Comparison of ENCODE assay signal across 27 cellular contexts in genomic region chr6:161064915-161065314, GRCh38.
DNase-seq lines count a peak whose midpoint lies in the region; ATAC-seq, FAIRE-seq and TF ChIP-seq lines count a peak whose summit lies in the region.
"Had no signal": no experiment of that assay in that cellular context is flagged by ENCODE, and none has a peak within 500 bp of the region (broad histone marks: within the 10 kb centered on the region; RNA-seq: fewer than 3 reads in every experiment).

No MANE protein-coding gene starts in this region.

- no peak overlapping the region for H3K27ac ChIP-seq in HepG2 (ENCODE audit: extremely low read length, insufficient read depth, low read length)
- no peak overlapping the region for H3K27ac ChIP-seq in right lobe of liver
- H3K27ac ChIP-seq: ascending aorta, gastroesophageal sphincter, KMS-11, neutrophil, SJSA1 had no signal

- in situ Hi-C loops in HepG2 (cut with HindIII; ENCODE audit: extremely low pct_ligation_motif_present, low pct_unique_long_range_greater_than_20kb): no loop called here

- no peak overlapping the region for H3K4me2 ChIP-seq in HepG2 (ENCODE audit: low read depth, low read length)
- H3K4me2 ChIP-seq: KMS-11, smooth muscle cell had no signal

- no peaks in the 10 kb centered on the region for H3K79me2 ChIP-seq in HepG2 (ENCODE audit: insufficient read depth, low read length)

- TF ChIP-seq EP300 in HepG2 (IDR thresholded peaks at IDR 0.05; ENCODE audit: low read depth in 2 of 2, low read length in 2 of 2): no peak
- TF ChIP-seq EP300 in HepG2 (CRISPR knock-in tag; IDR thresholded peaks at IDR 0.05; ENCODE audit: borderline replicate concordance): no peak

- H2AFZ ChIP-seq in HepG2 (ENCODE audit: low read length): no peak overlapping the region

- no TSS peak for BruUV-seq in HepG2 (replicated peaks; lab: Mats Ljungman, UMichigan)

- TF ChIP-seq RAD21 in HepG2 (CRISPR knock-in tag; IDR thresholded peaks at IDR 0.05): no peak

- intact Hi-C loops in HepG2 (cut with micrococcal nuclease; ENCODE audit: unreplicated experiment) (no loop called here), right lobe of liver (cut with DNase I) (no loop called here), lower leg skin (cut with DNase I; ENCODE audit: low total_unique reads) (no loop called here)

- FAIRE-seq in HepG2 (lab: Jason Lieb, UNC): no peak
- FAIRE-seq: A204.1 had no signal

- WGBS in HepG2 (ENCODE audit: low lambda C conversion rate): 100% methylated on average over 1 of the region's 1 CpG
- WGBS in right lobe of liver (ENCODE audit: insufficient coverage, low coverage, low lambda C conversion rate, missing lambda C conversion rate): no CpG with 5 or more reads among the region's 1 CpG
- WGBS in lower leg skin, 2 donors: 86 to 100% methylated on average over 1 of the region's 1 CpG

- H4K20me1 ChIP-seq in HepG2 (ENCODE audit: insufficient read depth, low read length): no peaks in the 10 kb centered on the region

- CTCF ChIA-PET in HepG2 (lab: Yijun Ruan, JAX; ENCODE audit: low intra/inter-chr PET ratio, low total read pairs): no interaction called here

- TF ChIP-seq POLR2A in HepG2 (IDR thresholded peaks at IDR 0.05; ENCODE audit: insufficient read depth in 1 of 2, low read depth in 2 of 2, low read length in 2 of 2) (no peak), right lobe of liver (IDR thresholded peaks at IDR 0.05) (no peak), lower leg skin (IDR thresholded peaks at IDR 0.05) (no peak)

- no peak overlapping the region for H3K9ac ChIP-seq in HepG2 (ENCODE audit: insufficient read depth, low read depth, low read length)
- H3K9ac ChIP-seq: KMS-11 had no signal

- no peaks in the 10 kb centered on the region; a peak in 3 of 5 replicates for H3K36me3 ChIP-seq in HepG2 (replicated peaks in 1 of 2; ENCODE audit: control insufficient read depth in 1 of 2, insufficient read depth in 2 of 2, low read length in 2 of 2)
- H3K36me3 ChIP-seq in right lobe of liver: no peaks in the 10 kb centered on the region
- H3K36me3 ChIP-seq: ascending aorta, gastroesophageal sphincter, neutrophil had no signal

- H3K4me3 ChIP-seq in HepG2 (replicated peaks in 1 of 3; ENCODE audit: insufficient read depth in 1 of 3, low read depth in 2 of 3, low read length in 3 of 3): no peak overlapping the region
- H3K4me3 ChIP-seq in right lobe of liver: no peak overlapping the region
- H3K4me3 ChIP-seq in lower leg skin (ENCODE audit: low read depth, poor library complexity, severe bottlenecking): no peak overlapping the region
- H3K4me3 ChIP-seq: ascending aorta, gastroesophageal sphincter, lung, SJSA1, smooth muscle cell had no signal

- TF ChIP-seq CTCF in HepG2 (CRISPR knock-in tag; IDR thresholded peaks at IDR 0.05) (no peak), right lobe of liver (IDR thresholded peaks at IDR 0.05) (no peak), lower leg skin (IDR thresholded peaks at IDR 0.05) (no peak)

- DNase-seq in HepG2 (ENCODE audit: low spot score) (no peak), right lobe of liver (no peak), MV-4-11 (lab: John Stamatoyannopoulos, UW) (peak; percentile 37), lower leg skin (ENCODE audit: low spot score in 2 of 2) (no peak), NCI-H1694 treated with DMSO at 0.1 percent for 48 hours (lab: John Stamatoyannopoulos, UW) (no peak)
- DNase-seq in NK-92 treated with Interleukin-12 subunit alpha and Interleukin-12 subunit beta, amount 100 ng/mL, for 24 hours (lab: John Stamatoyannopoulos, UW): no peak
- DNase-seq: activated CD4-positive, alpha-beta T cell treated with anti-CD3 and anti-CD28 coated beads for 48 hours; activated naive CD8-positive, alpha-beta T cell treated with anti-CD3 and anti-CD28 coated beads for 36 hours; CD8-positive, alpha-beta T cell; DMS 273 treated with DMSO at 0.1 percent for 48 hours; H9; islet precursor cell; NCI-H187; NCI-H69; stimulated activated CD4-positive, alpha-beta T cell treated with anti-CD3 and anti-CD28 coated beads, Interleukin-2, amount 100 ng/mL, for 24 hours; substantia nigra; T-cell had no signal

- H3K27me3 ChIP-seq in HepG2 (ENCODE audit: control insufficient read depth in 1 of 2, insufficient read depth in 2 of 2, low read length in 2 of 2) (no peaks in the 10 kb centered on the region), right lobe of liver (no peaks in the 10 kb centered on the region)
- H3K27me3 ChIP-seq: ascending aorta, gastroesophageal sphincter, neutrophil, SJSA1 had no signal

- ATAC-seq in HepG2 (peak; percentile 80), right lobe of liver (no peak), esophagus mucosa (peak; percentile 55), GM18498 (IDR thresholded peaks at IDR 0.05; ENCODE audit: unreplicated experiment) (no peak)
- ATAC-seq: CD8-positive, alpha-beta T cell; gastroesophageal sphincter; T-cell had no signal

- H3K4me1 ChIP-seq in HepG2 (ENCODE audit: insufficient read depth, low read length): no peaks in the 10 kb centered on the region
- H3K4me1 ChIP-seq in right lobe of liver: no peaks in the 10 kb centered on the region
- H3K4me1 ChIP-seq: ascending aorta, gastroesophageal sphincter had no signal

- POLR2A ChIA-PET in HepG2 (lab: Yijun Ruan, JAX): no interaction called here

- H3K9me3 ChIP-seq in HepG2 (ENCODE audit: low read length) (no peaks in the 10 kb centered on the region), right lobe of liver (no peaks in the 10 kb centered on the region)
- H3K9me3 ChIP-seq: ascending aorta, gastroesophageal sphincter, neutrophil, SJSA1 had no signal

TF ChIP-seq in HepG2, 621 proteins besides CTCF, POLR2A, EP300 and RAD21:
- TF ChIP-seq SALL2 (CRISPR knock-in tag; IDR thresholded peaks at IDR 0.05) (no peak), ZFP36 (IDR thresholded peaks at IDR 0.05; ENCODE audit: borderline replicate concordance, low read depth, low read length, partially characterized antibody) (no peak), JDP2 (CRISPR knock-in tag; IDR thresholded peaks at IDR 0.05; ENCODE audit: borderline replicate concordance) (no peak), ZUFSP (CRISPR knock-in tag; IDR thresholded peaks at IDR 0.05; ENCODE audit: borderline replicate concordance) (no peak), ZNF101 (CRISPR knock-in tag; IDR thresholded peaks at IDR 0.05; ENCODE audit: borderline replicate concordance, low read depth) (no peak), FUBP1 (CRISPR knock-in tag; IDR thresholded peaks at IDR 0.05; ENCODE audit: borderline replicate concordance) (no peak), AKAP8 (CRISPR knock-in tag; IDR thresholded peaks at IDR 0.05) (no peak), AGO1 (IDR thresholded peaks at IDR 0.05; ENCODE audit: low read depth, low read length, poor library complexity, severe bottlenecking) (no peak), ETV5 (CRISPR knock-in tag; IDR thresholded peaks at IDR 0.05; ENCODE audit: borderline replicate concordance) (no peak), RNF219 (CRISPR knock-in tag; IDR thresholded peaks at IDR 0.05) (no peak)

Comparison
In these comparisons a context has a peak if more than half of its experiments do, and no peak if none do; other contexts are left out.
1. ATAC-seq: peak in HepG2 (single experiment) and esophagus mucosa (single experiment); none in right lobe of liver (0 of 4) and GM18498 (single experiment).